8 cellular contexts compared by ENCODE assay signal in the genomic region with DNA sequence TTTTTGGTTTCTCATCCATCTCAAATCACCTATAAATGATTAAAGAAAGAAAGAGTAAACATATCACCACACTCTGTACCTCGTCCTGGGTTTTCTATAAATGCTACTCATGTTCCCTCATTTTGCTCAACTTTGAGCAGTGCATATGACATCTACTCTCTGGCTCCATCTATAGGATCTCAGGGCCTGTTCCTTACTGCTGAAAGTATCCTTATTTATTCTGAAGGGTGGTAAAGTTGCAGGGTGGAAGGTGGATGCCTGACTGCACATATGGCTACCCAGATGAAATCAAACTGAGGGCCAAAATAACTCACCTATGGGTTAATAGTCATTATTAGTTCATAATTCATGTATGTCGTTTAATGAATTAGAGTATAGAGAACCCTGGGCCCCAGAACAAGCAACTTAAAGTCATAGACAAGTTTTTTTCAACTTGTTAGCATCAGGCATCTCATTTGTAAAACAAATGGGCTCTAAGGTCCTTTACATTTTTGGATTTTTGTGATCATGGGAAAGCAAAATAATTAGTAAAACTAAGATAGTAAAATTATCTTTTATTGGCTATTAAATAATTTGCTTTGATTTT. TPM values are rescaled to one million over a fixed set of nuclear protein-coding genes. Genes with fewer than 3 reads are reported as not detected.
A peak's percentile ranks its signal among the peaks of the same experiment; 100 is the strongest.
DNase-seq lines count a peak whose midpoint lies in the region; ATAC-seq and TF ChIP-seq lines count a peak whose summit lies in the region.

No MANE protein-coding gene starts in this region.

- TF ChIP-seq CTCF in HFFc6 (IDR thresholded peaks at IDR 0.05) (peak; percentile 81), brain microvascular endothelial cell (IDR thresholded peaks at IDR 0.05; ENCODE audit: low read depth, low read length, missing control alignments) (peak; percentile 84), kidney epithelial cell (IDR thresholded peaks at IDR 0.05; ENCODE audit: insufficient read depth, low read length, poor library complexity, severe bottlenecking) (peak; percentile 77), thyroid gland (IDR thresholded peaks at IDR 0.05) (peak in 5 of 6 experiments; percentile 21 to 48 (median 30))

- no peak for TF ChIP-seq POLR2A in thyroid gland (IDR thresholded peaks at IDR 0.05)

- H3K4me3 ChIP-seq in brain microvascular endothelial cell (ENCODE audit: low read depth, low read length) (no peak overlapping the region), kidney epithelial cell (ENCODE audit: low read depth, low read length) (no peak overlapping the region), thyroid gland (replicated peaks in 1 of 3) (no peak overlapping the region)

- in situ Hi-C loops in brain microvascular endothelial cell (cut with HindIII; ENCODE audit: low pct_ligation_motif_present, low sequenced_read_pairs), result no loop called here

- H3K27ac ChIP-seq in brain microvascular endothelial cell, result no peak overlapping the region
- H3K27ac ChIP-seq in thyroid gland, result no peak overlapping the region

- intact Hi-C loops in activated CD4-positive, alpha-beta T cell treated with anti-CD3 and anti-CD28 coated beads for 36 hours (cut with DNase I, micrococcal nuclease), result loop anchor here (1.0 to 10.0 kb wide), 7 partner anchors 27 to 669 kb away; no protein-coding TSS in a partner anchor
- intact Hi-C loops in thyroid gland (cut with DNase I), result loop anchor here (10.0 kb wide), 1 partner anchor 69 kb away; the partner anchor contains the start of gene SMG7

- peak overlapping the region; percentile 63 for H3K27ac Mint-ChIP-seq in activated CD4-positive, alpha-beta T cell treated with anti-CD3 and anti-CD28 coated beads for 36 hours
- H3K27ac Mint-ChIP-seq in HFFc6, result peak overlapping the region; percentile 10; the same call in 1 of the 2 replicates

- ATAC-seq in activated CD4-positive, alpha-beta T cell treated with anti-CD3 and anti-CD28 coated beads for 36 hours, result peak; percentile 91
- ATAC-seq in GM19455 (IDR thresholded peaks at IDR 0.05; ENCODE audit: unreplicated experiment), result no peak

- WGBS in thyroid gland, 2 donors, result 69% methylated on average over 2 of the region's 2 CpGs

- H3K9me3 ChIP-seq in thyroid gland, result no peaks in the 10 kb centered on the region

- H3K9me3 Mint-ChIP-seq in activated CD4-positive, alpha-beta T cell treated with anti-CD3 and anti-CD28 coated beads for 36 hours (ENCODE audit: low read depth), result no peaks in the 10 kb centered on the region
- H3K9me3 Mint-ChIP-seq in HFFc6, result no peaks in the 10 kb centered on the region

- POLR2A ChIA-PET in activated CD4-positive, alpha-beta T cell treated with anti-CD3 and anti-CD28 coated beads for 36 hours (lab: Charles Lee), result no interaction called here

- DNase-seq in activated CD4-positive, alpha-beta T cell treated with anti-CD3 and anti-CD28 coated beads for 36 hours, result no peak
- no peak for DNase-seq in activated CD4-positive, alpha-beta T cell treated with anti-CD3 and anti-CD28 coated beads for 1 hour
- DNase-seq in HFFc6, result peak; percentile 68
- DNase-seq in NCI-H526 treated with DMSO at 0.1 percent for 48 hours (lab: John Stamatoyannopoulos, UW), result peak; percentile 78
- peak; percentile 66 for DNase-seq in brain microvascular endothelial cell
- DNase-seq in kidney epithelial cell (ENCODE audit: low read depth), result no peak
- DNase-seq in thyroid gland, result no peak

- H3K36me3 ChIP-seq in brain microvascular endothelial cell (replicated peaks), result peaks cover 26% of the 10 kb centered on the region
- H3K36me3 ChIP-seq in kidney epithelial cell (ENCODE audit: control insufficient read depth, insufficient read depth, low read length), result no peaks in the 10 kb centered on the region
- H3K36me3 ChIP-seq in thyroid gland, result peaks cover 42 to 56% of the 10 kb centered on the region in 2 donors

- no peak overlapping the region for H3K4me3 Mint-ChIP-seq in activated CD4-positive, alpha-beta T cell treated with anti-CD3 and anti-CD28 coated beads for 36 hours
- no peak overlapping the region; the same call in 1 of the 2 replicates for H3K4me3 Mint-ChIP-seq in HFFc6

- peaks cover 2% of the 10 kb centered on the region for H3K4me1 Mint-ChIP-seq in activated CD4-positive, alpha-beta T cell treated with anti-CD3 and anti-CD28 coated beads for 36 hours
- peaks cover 7% of the 10 kb centered on the region for H3K4me1 Mint-ChIP-seq in HFFc6 (ENCODE audit: low read depth)

- no peaks in the 10 kb centered on the region for H3K27me3 Mint-ChIP-seq in activated CD4-positive, alpha-beta T cell treated with anti-CD3 and anti-CD28 coated beads for 36 hours
- 0 out of 2 replicates have a peak, but pooled peaks cover 2% of the 10 kb centered on the region for H3K27me3 Mint-ChIP-seq in HFFc6 (ENCODE audit: insufficient read depth)

- CTCF ChIA-PET in activated CD4-positive, alpha-beta T cell treated with anti-CD3 and anti-CD28 coated beads for 36 hours (lab: Charles Lee), result no interaction called here

- H3K4me1 ChIP-seq in thyroid gland, result peaks cover 0 to 7% of the 10 kb centered on the region in 2 donors

- peaks cover 60% of the 10 kb centered on the region for H3K36me3 Mint-ChIP-seq in activated CD4-positive, alpha-beta T cell treated with anti-CD3 and anti-CD28 coated beads for 36 hours (ENCODE audit: low read depth)
- H3K36me3 Mint-ChIP-seq in HFFc6 (ENCODE audit: low read depth), result peaks cover 18% of the 10 kb centered on the region

- H3K27me3 ChIP-seq in brain microvascular endothelial cell (replicated peaks), result no peaks in the 10 kb centered on the region
- H3K27me3 ChIP-seq in kidney epithelial cell (ENCODE audit: control insufficient read depth, insufficient read depth, low read length), result no peaks in the 10 kb centered on the region
- H3K27me3 ChIP-seq in thyroid gland, result no peaks in the 10 kb centered on the region

RNA-seq across cellular contexts. Expression of gene NCF2, which starts 46.5 kb away (rescaled TPM):
- 1 to 10 TPM; 8.7 to 9.0 TPM for total RNA-seq in activated CD4-positive, alpha-beta T cell treated with anti-CD3 and anti-CD28 coated beads for 36 hours
- 1 to 10 TPM in 4 of 6 experiments, under 1 TPM in 2; 0.61 to 2.8 (median 1.5) TPM for total RNA-seq in HFFc6 (2021; fragmentation: NEBNext Ultra II Directional; extraction: Animal tissue kit (Norgen Biotek cat#: 25700))
- total RNA-seq in kidney epithelial cell (62.5 and 86.1 TPM in 2 replicates), thyroid gland (1 to 10 TPM; 3.5 to 9.8 (median 4.5) TPM)

Comparison
In these comparisons a context has a peak if more than half of its experiments do, and no peak if none do; other contexts are left out.
1. DNase-seq: peak in HFFc6 (single experiment), NCI-H526 treated with DMSO at 0.1 percent for 48 hours (single experiment) and brain microvascular endothelial cell (single experiment); none in activated CD4-positive, alpha-beta T cell treated with anti-CD3 and anti-CD28 coated beads for 36 hours (single experiment), activated CD4-positive, alpha-beta T cell treated with anti-CD3 and anti-CD28 coated beads for 1 hour (single experiment), kidney epithelial cell (single experiment) and thyroid gland (0 of 2).
2. CTCF ChIP-seq: peak in every context shown above with its lines; median percentile 84 in brain microvascular endothelial cell; 81 in HFFc6; 77 in kidney epithelial cell; 30 in thyroid gland.